34 cellular contexts compared by ENCODE assay signal in the genomic region with DNA sequence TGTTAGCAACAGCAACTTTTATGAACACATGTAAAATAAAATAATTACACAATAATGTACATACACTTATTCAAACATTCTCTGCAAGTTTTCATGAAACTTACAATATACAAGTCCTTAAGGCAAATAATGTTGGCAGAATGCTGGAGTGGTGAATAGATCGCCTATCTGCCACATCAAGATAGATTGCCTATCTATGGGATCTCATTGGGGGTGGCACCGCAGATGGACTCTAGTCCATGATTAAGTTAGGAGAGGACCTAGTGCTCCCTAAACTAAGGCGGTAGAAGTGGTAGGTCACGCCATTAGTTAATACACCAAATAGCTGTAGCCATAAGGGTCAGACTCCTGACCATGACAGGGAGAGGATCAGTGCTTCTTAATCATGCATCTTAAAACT.
"Had no signal": no experiment of that assay in that cellular context is flagged by ENCODE, and none has a peak within 500 bp of the region (broad histone marks: within the 10 kb centered on the region; RNA-seq: fewer than 3 reads in every experiment).

No MANE protein-coding gene starts in this region.

- DNase-seq: Karpas-422, Kasumi-1, MG63, MM.1S, MV-4-11, NCI-H1048, NCI-H1092, NCI-H1092 treated with DMSO at 0.1 percent for 48 hours, NCI-H1105, NCI-H1105 treated with DMSO at 0.1 percent for 48 hours, NCI-H1417, NCI-H1417 treated with DMSO at 0.1 percent for 48 hours, NCI-H1436, NCI-H1436 treated with DMSO at 0.1 percent for 48 hours, NCI-H146, NCI-H1694, NCI-H1694 treated with DMSO at 0.1 percent for 48 hours, NCI-H187, NCI-H187 treated with DMSO at 0.1 percent for 48 hours, NCI-H1930, NCI-H2029, NCI-H2029 treated with DMSO at 0.1 percent for 48 hours, NCI-H2081, NCI-H2081 treated with DMSO at 0.1 percent for 48 hours, NCI-H2107, NCI-H2171, NCI-H2171 treated with DMSO at 0.1 percent for 48 hours, NCI-H2227 treated with DMSO at 0.1 percent for 48 hours, NCI-H226, NCI-H345, NCI-H446 treated with DMSO at 0.1 percent for 48 hours, NCI-H510A, NCI-H510A treated with DMSO at 0.1 percent for 48 hours, NCI-H524 had no signal
